Comparison of ENCODE assay signal across 17 cellular contexts in genomic region chr17:43219001-43219400, GRCh38. TPM values are rescaled to one million over a fixed set of nuclear protein-coding genes. Genes with fewer than 3 reads are reported as not detected.
DNase-seq lines count a peak whose midpoint lies in the region; ATAC-seq and TF ChIP-seq lines count a peak whose summit lies in the region.
"Had no signal": no experiment of that assay in that cellular context is flagged by ENCODE, and none has a peak within 500 bp of the region (broad histone marks: within the 10 kb centered on the region; RNA-seq: fewer than 3 reads in every experiment).

No MANE protein-coding gene starts in this region.

- no peak overlapping the region for H3K4me3 ChIP-seq in BLaER1 treated with 17β-estradiol and CSF1 and Interleukin-3, amounts not matched to agents 10 nM and 100 nM
- no peak overlapping the region for H3K4me3 ChIP-seq in CD8-positive, alpha-beta T cell (ENCODE audit: low read depth, low read length)
- H3K4me3 ChIP-seq: MG63, PC-9 had no signal

- POLR2A ChIA-PET in CD8-positive, alpha-beta T cell (lab: Charles Lee), result interaction anchor here (0.6 to 9.2 kb wide), 4 partner anchors 97 to 833 kb away, joined by 3 to 93 read pairs (median 4); no protein-coding TSS in a partner anchor

- H3K9me3 ChIP-seq in BLaER1 treated with 17β-estradiol and CSF1 and Interleukin-3, amounts not matched to agents 10 nM and 100 nM (replicated peaks in 1 of 11), result no peaks in the 10 kb centered on the region
- H3K9me3 ChIP-seq in CD8-positive, alpha-beta T cell (ENCODE audit: low read length), result no peaks in the 10 kb centered on the region
- H3K9me3 ChIP-seq: BE2C, MG63 had no signal

- H3K9me3 Mint-ChIP-seq in CD8-positive, alpha-beta T cell, result no peaks in the 10 kb centered on the region
- H3K9me3 Mint-ChIP-seq in central memory CD8-positive, alpha-beta T cell, result no peaks in the 10 kb centered on the region
- no peaks in the 10 kb centered on the region for H3K9me3 Mint-ChIP-seq in osteocyte (ENCODE audit: unreplicated experiment)
- H3K9me3 Mint-ChIP-seq: HFFc6 had no signal

- H3K27ac Mint-ChIP-seq in CD8-positive, alpha-beta T cell, result peak overlapping the region; percentile 45
- peak overlapping the region; percentile 41 for H3K27ac Mint-ChIP-seq in central memory CD8-positive, alpha-beta T cell (ENCODE audit: low read depth)
- no peak overlapping the region for H3K27ac Mint-ChIP-seq in osteocyte (ENCODE audit: unreplicated experiment)
- H3K27ac Mint-ChIP-seq: HFFc6 had no signal

- peaks cover 45 to 80% (median 56%) of the 10 kb centered on the region in 10 experiments for H3K4me1 ChIP-seq in BLaER1 treated with 17β-estradiol and CSF1 and Interleukin-3, amounts not matched to agents 10 nM and 100 nM
- peaks cover 17% of the 10 kb centered on the region for H3K4me1 ChIP-seq in CD8-positive, alpha-beta T cell (ENCODE audit: insufficient read depth, low read length)
- H3K4me1 ChIP-seq: BE2C had no signal

- peak overlapping the region in 3 of 11 experiments; percentile 13 to 40 (median 34); a peak in 2 of 22 replicates for H3K9ac ChIP-seq in BLaER1 treated with 17β-estradiol and CSF1 and Interleukin-3, amounts not matched to agents 10 nM and 100 nM

- no peak overlapping the region for H3K27ac ChIP-seq in BLaER1 treated with 17β-estradiol and CSF1 and Interleukin-3, amounts not matched to agents 10 nM and 100 nM
- no peak overlapping the region for H3K27ac ChIP-seq in CD8-positive, alpha-beta T cell (ENCODE audit: low read depth, low read length)
- H3K27ac ChIP-seq: PC-9 had no signal

- peak overlapping the region in 7 of 11 experiments; percentile 13 to 70 (median 45); a peak in 6 of 22 replicates for H3K4me2 ChIP-seq in BLaER1 treated with 17β-estradiol and CSF1 and Interleukin-3, amounts not matched to agents 10 nM and 100 nM
- H3K4me2 ChIP-seq: PC-9 had no signal

- no peak overlapping the region for H3K4me3 Mint-ChIP-seq in CD8-positive, alpha-beta T cell
- H3K4me3 Mint-ChIP-seq in central memory CD8-positive, alpha-beta T cell, result no peak overlapping the region
- H3K4me3 Mint-ChIP-seq in osteocyte (ENCODE audit: unreplicated experiment), result no peak overlapping the region
- H3K4me3 Mint-ChIP-seq: HFFc6 had no signal

- no peak for DNase-seq in CD8-positive, alpha-beta T cell
- DNase-seq in central memory CD8-positive, alpha-beta T cell (ENCODE audit: low spot score in 2 of 2), result no peak
- DNase-seq in osteocyte (ENCODE audit: extremely low spot score, unreplicated experiment), result peak; percentile 57
- no peak for DNase-seq in DMS53 (lab: John Stamatoyannopoulos, UW)
- DNase-seq: BE2C, HFFc6, MG63, NCI-H1105, NCI-H187, NCI-H774, PC-9 had no signal

- intact Hi-C loops in CD8-positive, alpha-beta T cell (cut with DNase I, micrococcal nuclease), result loop anchor here (10.0 kb wide), 2 partner anchors 194 to 266 kb away; partner anchors contain the start of genes DHX8 (in 1 of the 2), RND2 (in 1 of the 2) and VAT1 (in 1 of the 2)

- CTCF ChIA-PET in CD8-positive, alpha-beta T cell (lab: Charles Lee), result interaction anchor here (1.1 to 1.6 kb wide), 3 partner anchors 91 to 181 kb away, joined by 3 to 5 read pairs (median 4); no protein-coding TSS in a partner anchor

- H3K36me3 Mint-ChIP-seq in CD8-positive, alpha-beta T cell, result peaks cover 28% of the 10 kb centered on the region
- H3K36me3 Mint-ChIP-seq in central memory CD8-positive, alpha-beta T cell (ENCODE audit: insufficient read depth), result peaks cover 15% of the 10 kb centered on the region
- peaks cover 11% of the 10 kb centered on the region for H3K36me3 Mint-ChIP-seq in osteocyte (ENCODE audit: unreplicated experiment)

- peaks cover 32% of the 10 kb centered on the region for H3K4me1 Mint-ChIP-seq in CD8-positive, alpha-beta T cell (ENCODE audit: low read depth)
- H3K4me1 Mint-ChIP-seq in central memory CD8-positive, alpha-beta T cell, result peaks cover 14% of the 10 kb centered on the region
- H3K4me1 Mint-ChIP-seq in osteocyte (ENCODE audit: unreplicated experiment), result no peaks in the 10 kb centered on the region

- H4K20me1 ChIP-seq in BLaER1 treated with 17β-estradiol and CSF1 and Interleukin-3, amounts not matched to agents 10 nM and 100 nM, result peaks cover 0 to 100% (median 40%) of the 10 kb centered on the region in 11 experiments; a peak in 14 of 22 replicates

- H3K36me3 ChIP-seq in BLaER1 treated with 17β-estradiol and CSF1 and Interleukin-3, amounts not matched to agents 10 nM and 100 nM, result peaks cover 18 to 100% (median 64%) of the 10 kb centered on the region in 11 experiments; a peak in 21 of 22 replicates
- H3K36me3 ChIP-seq in CD8-positive, alpha-beta T cell (ENCODE audit: insufficient read depth, low read length), result peaks cover 9% of the 10 kb centered on the region
- H3K36me3 ChIP-seq: BE2C had no signal

- H3K27me3 ChIP-seq in BLaER1 treated with 17β-estradiol and CSF1 and Interleukin-3, amounts not matched to agents 10 nM and 100 nM, result no peaks in the 10 kb centered on the region
- H3K27me3 ChIP-seq in CD8-positive, alpha-beta T cell (ENCODE audit: insufficient read depth, low read length), result no peaks in the 10 kb centered on the region
- H3K27me3 ChIP-seq: BE2C, MG63 had no signal

- TF ChIP-seq CTCF in CD8-positive, alpha-beta T cell (IDR thresholded peaks at IDR 0.05), result no peak
- no peak for TF ChIP-seq CTCF in osteocyte (IDR thresholded peaks at IDR 0.05)

- no peak for ATAC-seq in CD8-positive, alpha-beta T cell
- ATAC-seq in central memory CD8-positive, alpha-beta T cell (replicated peaks; ENCODE audit: extremely low read depth, poor library complexity, severe bottlenecking), result no peak
- ATAC-seq in HG03159 (IDR thresholded peaks at IDR 0.05; ENCODE audit: unreplicated experiment), result no peak
- ATAC-seq in GM18907 (IDR thresholded peaks at IDR 0.05; ENCODE audit: unreplicated experiment), result no peak

- no peaks in the 10 kb centered on the region for H3K27me3 Mint-ChIP-seq in CD8-positive, alpha-beta T cell (ENCODE audit: low read depth)
- no peaks in the 10 kb centered on the region for H3K27me3 Mint-ChIP-seq in central memory CD8-positive, alpha-beta T cell
- H3K27me3 Mint-ChIP-seq in osteocyte (ENCODE audit: unreplicated experiment), result no peaks in the 10 kb centered on the region

RNA-seq across cellular contexts. Expression of gene TMEM106A, which starts 7.3 kb away (rescaled TPM):
- total RNA-seq in CD8-positive, alpha-beta T cell, result 1 to 10 TPM; 8.9 to 9.2 TPM
- 7.2 and 9.0 TPM in 2 replicates for total RNA-seq in osteocyte

RNA-seq across cellular contexts. Expression of gene CCDC200, which starts 9.4 kb away (rescaled TPM):
- not detected for total RNA-seq in CD8-positive, alpha-beta T cell
- total RNA-seq in osteocyte, result not detected in 2 replicates
- total RNA-seq: Daoy, H4, HFFc6, NCI-H460, PC-9 had no signal

RNA-seq across cellular contexts. Expression of gene RNU2-1, which starts 14.8 kb away (rescaled TPM):
- 1,000 to 10,000 TPM; 2,573 to 3,095 TPM for total RNA-seq in CD8-positive, alpha-beta T cell
- total RNA-seq in osteocyte, result 5,002 and 5,011 TPM in 2 replicates
- total RNA-seq: Daoy, H4, NCI-H460 had no signal

RNA-seq across cellular contexts. Expression of gene NBR1, which starts 48.0 kb away (rescaled TPM):
- 10 to 100 TPM; 19.1 to 19.4 TPM for total RNA-seq in CD8-positive, alpha-beta T cell
- 102 and 104 TPM in 2 replicates for total RNA-seq in osteocyte
